Comparison of ENCODE assay signal across 21 cellular contexts in the genomic region with DNA sequence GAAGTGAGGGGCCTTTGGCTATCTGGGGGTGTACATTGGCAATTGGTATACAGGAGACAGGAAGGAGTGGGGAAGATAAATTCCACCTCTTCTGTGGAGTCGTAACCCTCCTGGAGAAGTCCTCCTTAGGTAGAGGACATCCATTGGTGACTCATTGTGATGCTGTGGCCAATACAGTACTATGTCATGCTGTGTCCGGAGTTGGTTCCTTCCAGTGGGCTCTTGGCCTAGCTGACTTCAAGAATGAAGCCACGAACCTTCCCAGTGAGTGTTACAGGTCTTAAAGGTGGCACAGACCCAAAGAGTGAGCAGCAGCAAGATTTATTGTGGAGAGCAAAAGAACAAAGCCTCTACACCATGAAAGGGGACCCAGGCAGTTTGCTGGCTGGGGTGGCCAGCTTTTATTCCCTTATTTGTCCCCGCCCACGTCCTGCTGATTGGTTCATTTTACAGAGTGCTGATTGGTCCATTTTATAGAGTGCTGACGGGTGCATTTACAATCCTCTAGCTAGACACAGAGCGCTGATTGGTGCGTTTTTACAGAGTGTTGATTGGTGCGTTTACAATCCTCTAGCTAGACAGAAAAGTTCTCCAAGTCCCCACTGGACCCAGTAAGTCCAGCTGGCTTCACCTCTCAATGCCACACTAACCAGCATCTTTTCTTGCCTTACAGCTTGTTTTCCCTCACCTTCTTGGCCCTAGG. TPM values are rescaled to one million over a fixed set of nuclear protein-coding genes. Genes with fewer than 3 reads are reported as not detected.
DNase-seq lines count a peak whose midpoint lies in the region; ATAC-seq, FAIRE-seq and TF ChIP-seq lines count a peak whose summit lies in the region.
"Had no signal": no experiment of that assay in that cellular context is flagged by ENCODE, and none has a peak within 500 bp of the region (broad histone marks: within the 10 kb centered on the region; RNA-seq: fewer than 3 reads in every experiment).

No MANE protein-coding gene starts in this region.

- no peak overlapping the region for H3K9ac ChIP-seq in GM23248
- H3K9ac ChIP-seq in astrocyte (ENCODE audit: low read length) = no peak overlapping the region
- no peak overlapping the region for H3K9ac ChIP-seq in mesenchymal stem cell (ENCODE audit: low read length)

- TF ChIP-seq CTCF in astrocyte (IDR thresholded peaks at IDR 0.05; ENCODE audit: insufficient read depth, low read depth, low read length) = no peak
- no peak for TF ChIP-seq CTCF in osteoblast (IDR thresholded peaks at IDR 0.05; ENCODE audit: extremely low read depth, low read depth, low read length)

- H3K4me1 ChIP-seq in GM23248 (ENCODE audit: insufficient read depth) (peaks cover 31% of the 10 kb centered on the region), astrocyte (ENCODE audit: insufficient read depth, low read length) (peaks cover 23% of the 10 kb centered on the region), mesenchymal stem cell (ENCODE audit: control insufficient read depth, insufficient read depth, low read depth, low read length) (peaks cover 6% of the 10 kb centered on the region), osteoblast (ENCODE audit: insufficient read depth, low read length) (peaks cover 38% of the 10 kb centered on the region)

- FAIRE-seq in astrocyte (lab: Jason Lieb, UNC) = no peak
- FAIRE-seq: A204.1, D721Med, G401.6, GM12891, GM18507 had no signal

- no peak overlapping the region for H3K18ac ChIP-seq in mesenchymal stem cell (ENCODE audit: low read depth in 1 of 2, low read length in 2 of 2)

- ATAC-seq in GM21529 (IDR thresholded peaks at IDR 0.05; ENCODE audit: unreplicated experiment) = no peak

- WGBS in GM23248 (ENCODE audit: low coverage in 1 of 2, low lambda C conversion rate in 2 of 2, missing lambda C conversion rate in 2 of 2), 2 experiments = 80 to 83% methylated on average over 9 of the region's 9 CpGs
- WGBS in mesenchymal stem cell = 95% methylated on average over 9 of the region's 9 CpGs

- peak overlapping the region; percentile 18 for H4K91ac ChIP-seq in mesenchymal stem cell (ENCODE audit: low read length)

- DNase-seq in A172 (ENCODE audit: low spot score) = peak; percentile 13
- peak; percentile 17 for DNase-seq in GM23248
- peak; percentile 14 for DNase-seq in astrocyte (ENCODE audit: low read depth)
- no peak for DNase-seq in mesenchymal stem cell
- DNase-seq in NK-92 (lab: John Stamatoyannopoulos, UW; ENCODE audit: unreplicated experiment) = no peak
- DNase-seq in osteoblast (ENCODE audit: insufficient read length, low spot score, missing footprints) = no peak
- DNase-seq: AML-193; Caco-2; CD4-positive, alpha-beta T cell; IMR-90; KBM-7 had no signal

- H3K4me3 Mint-ChIP-seq in astrocyte (ENCODE audit: unreplicated experiment) = no peak overlapping the region
- H3K4me3 Mint-ChIP-seq: CD4-positive, alpha-beta T cell had no signal

- no peak overlapping the region for H3K4ac ChIP-seq in mesenchymal stem cell (ENCODE audit: low read depth in 1 of 2, low read length in 2 of 2)

- peak overlapping the region; percentile 42 for H2AK5ac ChIP-seq in mesenchymal stem cell (ENCODE audit: low read length, severe bottlenecking)

- H3K36me3 ChIP-seq in GM23248 (ENCODE audit: low read depth) (no peaks in the 10 kb centered on the region), astrocyte (ENCODE audit: insufficient read depth, low read length) (no peaks in the 10 kb centered on the region), mesenchymal stem cell (ENCODE audit: control insufficient read depth in 1 of 2, insufficient read depth in 2 of 2, low read depth in 1 of 2, low read length in 2 of 2) (no peaks in the 10 kb centered on the region), osteoblast (ENCODE audit: insufficient read depth, low read length) (no peaks in the 10 kb centered on the region)
- H3K36me3 ChIP-seq: HAP-1 had no signal

- no peaks in the 10 kb centered on the region for H3K27me3 ChIP-seq in GM23248 (replicated peaks; ENCODE audit: insufficient read depth)
- H3K27me3 ChIP-seq in astrocyte (ENCODE audit: insufficient read depth, low read length) = no peaks in the 10 kb centered on the region
- peaks cover 0 to 10% of the 10 kb centered on the region in 2 experiments for H3K27me3 ChIP-seq in mesenchymal stem cell (ENCODE audit: control insufficient read depth in 1 of 2, insufficient read depth in 1 of 2, low read length in 2 of 2)
- no peaks in the 10 kb centered on the region for H3K27me3 ChIP-seq in osteoblast (ENCODE audit: insufficient read depth, low read length)

- no peak overlapping the region for H2AFZ ChIP-seq in GM23248
- H2AFZ ChIP-seq in astrocyte (ENCODE audit: low read depth, low read length) = no peak overlapping the region
- H2AFZ ChIP-seq in mesenchymal stem cell (ENCODE audit: low read depth, low read length) = no peak overlapping the region
- H2AFZ ChIP-seq in osteoblast (ENCODE audit: low read length) = no peak overlapping the region

- peaks cover 27% of the 10 kb centered on the region for H3F3A ChIP-seq in GM23248 (ENCODE audit: insufficient read depth)

- H3K79me2 ChIP-seq in GM23248 (ENCODE audit: insufficient read depth) = no peaks in the 10 kb centered on the region
- H3K79me2 ChIP-seq in astrocyte (ENCODE audit: insufficient read depth, low read length) = no peaks in the 10 kb centered on the region
- H3K79me2 ChIP-seq in osteoblast (ENCODE audit: insufficient read depth, low read length) = no peaks in the 10 kb centered on the region

- H2BK120ac ChIP-seq in mesenchymal stem cell (ENCODE audit: low read depth, low read length) = no peak overlapping the region

- H3K14ac ChIP-seq in mesenchymal stem cell (ENCODE audit: low read length in 2 of 2) = no peak overlapping the region

- no peaks in the 10 kb centered on the region for H3K27me3 Mint-ChIP-seq in astrocyte (ENCODE audit: low read depth, unreplicated experiment)

- no peak overlapping the region for H3K4me3 ChIP-seq in GM23248
- H3K4me3 ChIP-seq in astrocyte (ENCODE audit: insufficient read depth, low read depth, low read length) = no peak overlapping the region
- no peak overlapping the region for H3K4me3 ChIP-seq in mesenchymal stem cell (ENCODE audit: insufficient read depth in 1 of 2, low read depth in 1 of 2, low read length in 2 of 2)
- H3K4me3 ChIP-seq in osteoblast (ENCODE audit: insufficient read depth, low read length) = no peak overlapping the region
- H3K4me3 ChIP-seq: HAP-1 had no signal

- no peak overlapping the region for H4K8ac ChIP-seq in mesenchymal stem cell (ENCODE audit: low read length)

- H3K36me3 Mint-ChIP-seq in astrocyte (ENCODE audit: low read depth, unreplicated experiment) = peaks cover 2% of the 10 kb centered on the region

- no peaks in the 10 kb centered on the region for H3K9me2 ChIP-seq in GM23248 (ENCODE audit: insufficient read depth)

- H3K9me3 ChIP-seq in GM23248 (ENCODE audit: low read depth) (no peaks in the 10 kb centered on the region), astrocyte (ENCODE audit: insufficient read depth, low read depth, low read length) (no peaks in the 10 kb centered on the region), mesenchymal stem cell (ENCODE audit: control insufficient read depth, low read length) (no peaks in the 10 kb centered on the region), osteoblast (ENCODE audit: low read depth, low read length) (no peaks in the 10 kb centered on the region)
- H3K9me3 ChIP-seq: Caco-2 had no signal

- peaks cover 28% of the 10 kb centered on the region for H3K4me1 Mint-ChIP-seq in astrocyte (ENCODE audit: low read depth, unreplicated experiment)

- no peak overlapping the region for H2BK15ac ChIP-seq in mesenchymal stem cell (ENCODE audit: low read depth, poor library complexity, severe bottlenecking)

- H2BK5ac ChIP-seq in mesenchymal stem cell (ENCODE audit: low read depth, low read length, poor library complexity, severe bottlenecking) = no peak overlapping the region

- no peak overlapping the region for H3K27ac Mint-ChIP-seq in astrocyte (ENCODE audit: unreplicated experiment)
- H3K27ac Mint-ChIP-seq: CD4-positive, alpha-beta T cell had no signal

- no peaks in the 10 kb centered on the region for H4K20me1 ChIP-seq in GM23248 (ENCODE audit: insufficient read depth)
- H4K20me1 ChIP-seq in astrocyte (ENCODE audit: insufficient read depth, low read length) = no peaks in the 10 kb centered on the region
- H4K20me1 ChIP-seq in osteoblast (ENCODE audit: insufficient read depth, low read length) = no peaks in the 10 kb centered on the region

- H2BK12ac ChIP-seq in mesenchymal stem cell (ENCODE audit: low read length in 2 of 2) = no peak overlapping the region

- H3K79me1 ChIP-seq in mesenchymal stem cell (replicated peaks; ENCODE audit: low read length, poor library complexity, severe bottlenecking) = no peaks in the 10 kb centered on the region

- H3K23ac ChIP-seq in mesenchymal stem cell (ENCODE audit: low read length in 2 of 2) = no peak overlapping the region

- in situ Hi-C loops in GM23248 (cut with MboI) = no loop called here

- H3K4me2 ChIP-seq in GM23248 (ENCODE audit: unreplicated experiment) (no peak overlapping the region), astrocyte (ENCODE audit: low read length) (no peak overlapping the region), mesenchymal stem cell (ENCODE audit: low read length, poor library complexity, severe bottlenecking) (no peak overlapping the region), osteoblast (ENCODE audit: insufficient read depth, low read length) (no peak overlapping the region)

- H3K9me3 Mint-ChIP-seq in astrocyte (ENCODE audit: unreplicated experiment) = no peaks in the 10 kb centered on the region
- H3K9me3 Mint-ChIP-seq: CD4-positive, alpha-beta T cell had no signal

- H3K27ac ChIP-seq in GM23248 (no peak overlapping the region), astrocyte (ENCODE audit: low read depth, low read length) (no peak overlapping the region), mesenchymal stem cell (ENCODE audit: low read length, poor library complexity, severe bottlenecking) (no peak overlapping the region), osteoblast (ENCODE audit: low read depth, low read length) (no peak overlapping the region)
- H3K27ac ChIP-seq: C4-2B had no signal

RNA-seq across cellular contexts. Expression of a gene that starts 37.3 kb away (rescaled TPM):
- total RNA-seq in A172 (2014; rRNA removed; shearing (Covaris generic)) = 0.12 TPM in 1 of 2 replicates, not detected in the other
- total RNA-seq in GM23248 (2014; rRNA removed; shearing (Covaris generic)) = not detected in 2 replicates
- polyA plus RNA-seq in GM23248 (2016; fragmentation: Nextera tagmentation; extraction: Ambion mirVana) = not detected in 2 replicates
- total RNA-seq in astrocyte = 0.25 TPM in 1 of 2 replicates, not detected in the other
- 0.40 TPM for polyA plus RNA-seq in mesenchymal stem cell (2013, experiment 1 of 2)
- 0.15 TPM for polyA plus RNA-seq in mesenchymal stem cell (2013, experiment 2 of 2)
- 0.72 TPM in 1 of 2 replicates, not detected in the other for total RNA-seq in osteoblast
- total RNA-seq: H4, HT1080, IMR-90 had no signal
- polyA plus RNA-seq: IMR-90 had no signal

RNA-seq across cellular contexts. Expression of a gene that starts 49.9 kb away (rescaled TPM):
- 31.0 and 41.0 TPM in 2 replicates for total RNA-seq in A172 (2014; rRNA removed; shearing (Covaris generic))
- 90.0 and 90.5 TPM in 2 replicates for total RNA-seq in GM23248 (2014; rRNA removed; shearing (Covaris generic))
- polyA plus RNA-seq in GM23248 (2016; fragmentation: Nextera tagmentation; extraction: Ambion mirVana) = 118 and 120 TPM in 2 replicates
- total RNA-seq in astrocyte (73.2 and 75.3 TPM in 2 replicates), osteoblast (109 and 131 TPM in 2 replicates)
- polyA plus RNA-seq in mesenchymal stem cell (2013, experiment 1 of 2) = 11.8 TPM
- 10.9 TPM for polyA plus RNA-seq in mesenchymal stem cell (2013, experiment 2 of 2)

Comparison
In these comparisons a context has a peak if more than half of its experiments do, and no peak if none do; other contexts are left out.
1. DNase-seq: peak in A172 (single experiment), GM23248 (single experiment) and astrocyte (single experiment); none in mesenchymal stem cell (single experiment), NK-92 (single experiment) and osteoblast (single experiment).